ENCODE assay signal across 8 cellular contexts in genomic region chr11:66480116-66480938, GRCh38. TPM values are rescaled to one million over a fixed set of nuclear protein-coding genes. Genes with fewer than 3 reads are reported as not detected.
DNase-seq lines count a peak whose midpoint lies in the region; ATAC-seq and TF ChIP-seq lines count a peak whose summit lies in the region.

DPP3 (plus strand) TSS chr11:66480434; CDS start chr11:66482201, 1,767 bp downstream.

- peak; percentile 86 for ATAC-seq in HG03432 (IDR thresholded peaks at IDR 0.05; ENCODE audit: unreplicated experiment)

- TF ChIP-seq POLR2A in GM19099 (IDR thresholded peaks at IDR 0.05; ENCODE audit: extremely low read depth, insufficient read length, low read depth): peak; percentile 94

- H3K4me1 Mint-ChIP-seq in chondrocyte (ENCODE audit: low read depth): peaks cover 18% of the 10 kb centered on the region

- DNase-seq in AG20443 (ENCODE audit: low spot score) (peak; percentile 100), NCI-H510A (lab: John Stamatoyannopoulos, UW) (peak; percentile 97), chondrocyte (ENCODE audit: low spot score) (peak; percentile 99), kidney glomerular epithelial cell (lab: John Stamatoyannopoulos, UW) (peak; percentile 95)
- DNase-seq in activated CD4-positive, alpha-beta T cell treated with anti-CD3 and anti-CD28 coated beads for 24 hours (ENCODE audit: low read depth in 2 of 2): peak; percentile 92 to 95
- DNase-seq in stimulated activated CD4-positive, alpha-beta T cell treated with anti-CD3 and anti-CD28 coated beads, Interleukin-1b, Interleukin-23, amount 100 ng/mL, for 1 hour (ENCODE audit: low read depth in 2 of 2): peak; percentile 84 to 89

- H3K4me3 Mint-ChIP-seq in chondrocyte (ENCODE audit: unreplicated experiment): peak within 1 kb of the TSS; percentile 99

- TF ChIP-seq CTCF in chondrocyte (IDR thresholded peaks at IDR 0.05): no peak

- H3K36me3 Mint-ChIP-seq in chondrocyte (ENCODE audit: low read depth): no peaks in the 10 kb centered on the region

- peak within 1 kb of the TSS; percentile 95 for H3K27ac Mint-ChIP-seq in chondrocyte (ENCODE audit: unreplicated experiment)

- no peaks in the 10 kb centered on the region for H3K9me3 Mint-ChIP-seq in chondrocyte (ENCODE audit: low read depth)

- H3K27me3 Mint-ChIP-seq in chondrocyte (ENCODE audit: low read depth): no peaks in the 10 kb centered on the region

RNA-seq across cellular contexts. Expression of gene DPP3, which starts in this region (rescaled TPM):
- total RNA-seq in chondrocyte: 43.2 to 54.7 TPM (median 44.4 TPM) in 3 replicates

Comparison
In these comparisons a context has a peak if more than half of its experiments do, and no peak if none do; other contexts are left out.
1. Peak in every context shown above with its lines: DNase-seq and ATAC-seq.